In the genomic region with DNA sequence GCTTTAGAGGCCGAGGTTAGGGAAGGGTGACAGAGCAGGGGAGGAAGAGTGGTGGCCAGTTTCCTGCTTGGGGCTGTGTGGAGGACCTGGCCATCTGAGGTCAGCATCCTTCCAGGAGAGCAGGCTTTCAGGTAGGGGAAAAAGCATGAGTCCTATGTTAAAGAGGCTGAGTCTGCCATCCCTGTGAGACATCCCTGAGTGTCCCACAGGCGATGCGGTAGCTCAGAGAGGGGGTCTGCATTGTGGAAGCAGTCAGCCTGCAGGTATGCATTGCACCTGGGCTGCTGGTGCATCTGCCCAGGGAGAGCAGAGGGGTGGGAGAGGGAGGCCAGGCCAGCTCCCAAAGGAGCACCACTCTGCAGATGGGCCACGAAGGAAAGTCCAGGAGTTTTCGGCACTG, we compare ENCODE assay signal across 15 cellular contexts.
"Had no signal": no experiment of that assay in that cellular context is flagged by ENCODE, and none has a peak within 500 bp of the region (broad histone marks: within the 10 kb centered on the region; RNA-seq: fewer than 3 reads in every experiment).

No MANE protein-coding gene starts in this region.

- H3K27ac ChIP-seq: ascending aorta, esophagus squamous epithelium, lower lobe of right lung, neutrophil, parathyroid adenoma, transverse colon, WERI-Rb-1 had no signal

- H2AFZ ChIP-seq: parathyroid adenoma had no signal

- H3K27me3 ChIP-seq: ascending aorta, esophagus squamous epithelium, neutrophil, transverse colon had no signal

- H3K79me2 ChIP-seq: parathyroid adenoma had no signal

- H3K4me3 ChIP-seq: ascending aorta, esophagus squamous epithelium, lower lobe of right lung, transverse colon had no signal

- H3K9me3 ChIP-seq: ascending aorta, esophagus squamous epithelium, lower lobe of right lung, neutrophil, transverse colon had no signal

- H3K36me3 ChIP-seq: ascending aorta, esophagus squamous epithelium, lower lobe of right lung, neutrophil, transverse colon, WERI-Rb-1 had no signal

- ATAC-seq: lower lobe of right lung, natural killer cell, sciatic nerve had no signal

- H3K9ac ChIP-seq: parathyroid adenoma had no signal

- DNase-seq: activated CD4-positive, alpha-beta T cell treated with anti-CD3 and anti-CD28 coated beads for 1 hour; activated CD4-positive, alpha-beta T cell treated with anti-CD3 and anti-CD28 coated beads, Interleukin-2, amount 50 U/mL, for 48 hours; activated gamma-delta T cell; cerebellar nuclear complex; effector memory CD4-positive, alpha-beta T cell; esophagus squamous epithelium; lower lobe of right lung; natural killer cell; T-helper 2 cell; transverse colon; WERI-Rb-1 had no signal

- H3K4me1 ChIP-seq: ascending aorta, esophagus squamous epithelium, lower lobe of right lung, parathyroid adenoma, transverse colon had no signal
